ENCODE assay signal across 8 cellular contexts in the genomic region with DNA sequence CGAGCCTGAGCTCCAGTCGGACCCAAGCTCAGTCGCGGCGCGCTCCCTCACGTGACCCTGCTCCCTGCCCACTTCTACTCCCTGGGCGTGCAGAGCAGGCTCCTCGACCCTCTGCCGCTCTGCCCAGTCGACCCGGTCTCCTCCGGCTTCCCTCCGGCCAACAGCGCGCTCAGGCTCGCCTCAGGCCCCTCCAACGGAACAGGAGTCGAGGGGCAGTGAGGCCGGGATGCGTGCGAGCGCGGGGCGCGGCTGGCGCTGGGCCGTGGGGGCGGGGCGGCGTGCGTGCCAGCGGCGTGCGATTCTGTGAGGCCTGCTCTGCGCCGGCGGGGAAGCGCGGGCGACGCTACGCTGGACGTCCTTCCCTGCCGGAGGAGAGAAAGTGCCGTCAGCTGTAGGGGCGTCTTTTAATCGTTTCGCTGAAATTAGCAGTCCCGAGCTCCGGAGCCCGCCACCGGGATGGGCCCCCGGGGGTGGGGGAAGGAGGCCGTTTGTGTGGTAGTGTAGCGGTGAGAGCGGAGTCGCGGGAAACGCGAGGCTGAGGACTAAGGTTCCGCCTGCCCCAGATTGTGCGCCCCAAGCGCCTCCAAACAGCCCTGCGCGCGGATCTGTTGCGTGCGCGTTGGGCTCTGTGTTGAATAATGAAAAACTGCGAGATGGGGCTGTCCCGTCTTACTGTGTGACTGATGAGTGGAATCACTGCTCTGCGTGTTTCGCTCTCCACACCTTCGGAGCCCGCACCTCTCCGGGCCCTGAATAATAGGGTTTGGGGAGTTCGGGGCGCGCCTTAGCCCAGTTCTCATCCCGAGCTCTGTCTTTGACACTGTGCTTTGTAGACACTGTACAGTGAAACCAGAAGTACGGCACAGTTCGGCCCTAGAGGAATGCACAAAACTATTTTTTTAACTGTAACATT. TPM values are rescaled to one million over a fixed set of nuclear protein-coding genes. Genes with fewer than 3 reads are reported as not detected.
DNase-seq lines count a peak whose midpoint lies in the region; ATAC-seq and TF ChIP-seq lines count a peak whose summit lies in the region.

Gene ACBD6, minus strand, starts transcription at position 217 of the 913 bp plus-strand sequence. CDS start 311 bp downstream, outside the sequence.

- H3K9me3 ChIP-seq in CD8-positive, alpha-beta T cell (ENCODE audit: low read length): no peaks in the 10 kb centered on the region
- no peaks in the 10 kb centered on the region for H3K9me3 ChIP-seq in lower lobe of right lung

- POLR2A ChIA-PET in CD8-positive, alpha-beta T cell (lab: Charles Lee): interaction anchor here (0.7 to 1.7 kb wide), 11 partner anchors 9 to 688 kb away, joined by 3 to 7 read pairs (median 3); partner anchors contain the start of genes CEP350, MR1 and TOR1AIP1
- POLR2A ChIA-PET in activated CD4-positive, alpha-beta memory T cell treated with anti-CD3 and anti-CD28 coated beads, Interleukin-2, amount 10 ng/mL, durations not matched to agents 7 days and 5 days (lab: Charles Lee): interaction anchor here (0.6 to 2.8 kb wide), 25 partner anchors 9 to 895 kb away, joined by 3 to 15 read pairs (median 4); partner anchors contain the start of genes IER5, QSOX1, STX6 and TOR1AIP1

- peaks cover 47% of the 10 kb centered on the region for H3K4me1 Mint-ChIP-seq in CD8-positive, alpha-beta T cell (ENCODE audit: low read depth)
- H3K4me1 Mint-ChIP-seq in activated CD4-positive, alpha-beta memory T cell treated with anti-CD3 and anti-CD28 coated beads, Interleukin-2, amount 10 ng/mL, durations not matched to agents 7 days and 5 days: peaks cover 35% of the 10 kb centered on the region

- H3K27ac ChIP-seq in CD8-positive, alpha-beta T cell (ENCODE audit: low read depth, low read length): peak within 1 kb of the TSS; percentile 75
- H3K27ac ChIP-seq in lower lobe of right lung: peak within 1 kb of the TSS; percentile 92

- H3K9me3 Mint-ChIP-seq in CD8-positive, alpha-beta T cell: no peaks in the 10 kb centered on the region
- H3K9me3 Mint-ChIP-seq in activated CD4-positive, alpha-beta memory T cell treated with anti-CD3 and anti-CD28 coated beads, Interleukin-2, amount 10 ng/mL, durations not matched to agents 7 days and 5 days: no peaks in the 10 kb centered on the region

- DNase-seq in CD8-positive, alpha-beta T cell: peak; percentile 73 to 91 (median 83)
- DNase-seq in NCI-H748 treated with DMSO at 0.1 percent for 48 hours (lab: John Stamatoyannopoulos, UW): peak; percentile 38
- DNase-seq in activated CD4-positive, alpha-beta memory T cell treated with anti-CD3 and anti-CD28 coated beads, Interleukin-2, amount 10 ng/mL, durations not matched to agents 7 days and 5 days: peak; percentile 89
- DNase-seq in ecto neural progenitor cell (ENCODE audit: low spot score): peak; percentile 91
- DNase-seq in lower lobe of right lung: peak; percentile 91
- DNase-seq in stimulated activated CD4-positive, alpha-beta T cell treated with anti-CD3 and anti-CD28 coated beads, TNF-alpha, amount 100 ng/mL, for 24 hours (ENCODE audit: low read depth in 3 of 3): peak; percentile 80 to 87 (median 81)

- H3K27me3 Mint-ChIP-seq in CD8-positive, alpha-beta T cell (ENCODE audit: low read depth): no peaks in the 10 kb centered on the region
- peaks cover 4% of the 10 kb centered on the region for H3K27me3 Mint-ChIP-seq in activated CD4-positive, alpha-beta memory T cell treated with anti-CD3 and anti-CD28 coated beads, Interleukin-2, amount 10 ng/mL, durations not matched to agents 7 days and 5 days

- CTCF ChIA-PET in CD8-positive, alpha-beta T cell (lab: Charles Lee): interaction anchor here (0.6 to 9.6 kb wide), 2 partner anchors 11 to 20 kb away, joined by 3 to 59 read pairs; no protein-coding TSS in a partner anchor
- CTCF ChIA-PET in activated CD4-positive, alpha-beta memory T cell treated with anti-CD3 and anti-CD28 coated beads, Interleukin-2, amount 10 ng/mL, durations not matched to agents 7 days and 5 days (lab: Charles Lee): interaction anchor here (0.6 to 2.6 kb wide), 12 partner anchors 11 to 661 kb away, joined by 3 to 14 read pairs (median 4); partner anchors contain the start of gene MR1

- peak within 1 kb of the TSS; percentile 98 for H3K27ac Mint-ChIP-seq in CD8-positive, alpha-beta T cell
- peak within 1 kb of the TSS; percentile 94 for H3K27ac Mint-ChIP-seq in activated CD4-positive, alpha-beta memory T cell treated with anti-CD3 and anti-CD28 coated beads, Interleukin-2, amount 10 ng/mL, durations not matched to agents 7 days and 5 days

- H3K4me3 Mint-ChIP-seq in CD8-positive, alpha-beta T cell: peak within 1 kb of the TSS; percentile 96
- H3K4me3 Mint-ChIP-seq in activated CD4-positive, alpha-beta memory T cell treated with anti-CD3 and anti-CD28 coated beads, Interleukin-2, amount 10 ng/mL, durations not matched to agents 7 days and 5 days: peak within 1 kb of the TSS; percentile 94

- intact Hi-C loops in CD8-positive, alpha-beta T cell (cut with DNase I, micrococcal nuclease): loop anchor here (1.0 to 10.0 kb wide), 14 partner anchors 129 to 1530 kb away; partner anchors contain the start of genes CEP350 (in 2 of the 2), IER5 (in 2 of the 2), STX6 (in 2 of the 2) and FAM20B (in 1 of the 2)
- intact Hi-C loops in lower lobe of right lung (cut with DNase I): no loop called here

- no peaks in the 10 kb centered on the region for H3K36me3 ChIP-seq in CD8-positive, alpha-beta T cell (ENCODE audit: insufficient read depth, low read length)
- H3K36me3 ChIP-seq in lower lobe of right lung: no peaks in the 10 kb centered on the region

- peak; percentile 89 for ATAC-seq in CD8-positive, alpha-beta T cell
- peak; percentile 88 for ATAC-seq in GM19395 (IDR thresholded peaks at IDR 0.05; ENCODE audit: unreplicated experiment)
- peak; percentile 72 for ATAC-seq in HG03558 (IDR thresholded peaks at IDR 0.05; ENCODE audit: extremely low read depth, unreplicated experiment)
- ATAC-seq in lower lobe of right lung: peak; percentile 96

- no peak for TF ChIP-seq CTCF in CD8-positive, alpha-beta T cell (IDR thresholded peaks at IDR 0.05)
- peak; percentile 24 for TF ChIP-seq CTCF in lower lobe of right lung (IDR thresholded peaks at IDR 0.05)

- peaks cover 27% of the 10 kb centered on the region for H3K4me1 ChIP-seq in CD8-positive, alpha-beta T cell (ENCODE audit: insufficient read depth, low read length)
- H3K4me1 ChIP-seq in lower lobe of right lung: peaks cover 31% of the 10 kb centered on the region

- peaks cover 17% of the 10 kb centered on the region for H3K36me3 Mint-ChIP-seq in CD8-positive, alpha-beta T cell
- H3K36me3 Mint-ChIP-seq in activated CD4-positive, alpha-beta memory T cell treated with anti-CD3 and anti-CD28 coated beads, Interleukin-2, amount 10 ng/mL, durations not matched to agents 7 days and 5 days (ENCODE audit: low read depth): peaks cover 15% of the 10 kb centered on the region

- H3K27me3 ChIP-seq in CD8-positive, alpha-beta T cell (ENCODE audit: insufficient read depth, low read length): no peaks in the 10 kb centered on the region
- H3K27me3 ChIP-seq in lower lobe of right lung (ENCODE audit: low read depth): no peaks in the 10 kb centered on the region

- H3K4me3 ChIP-seq in CD8-positive, alpha-beta T cell (ENCODE audit: low read depth, low read length): peak within 1 kb of the TSS; percentile 96
- peak within 1 kb of the TSS; percentile 81 for H3K4me3 ChIP-seq in lower lobe of right lung

RNA-seq across cellular contexts. Expression of gene ACBD6, which starts in this region (rescaled TPM):
- total RNA-seq in CD8-positive, alpha-beta T cell: 10 to 100 TPM; 23.4 to 24.6 TPM
- 10 to 100 TPM; 27.5 to 33.2 TPM for total RNA-seq in activated CD4-positive, alpha-beta memory T cell treated with anti-CD3 and anti-CD28 coated beads, Interleukin-2, amount 10 ng/mL, durations not matched to agents 7 days and 5 days
- 37.4 TPM for total RNA-seq in lower lobe of right lung

Comparison
In these comparisons a context has a peak if more than half of its experiments do, and no peak if none do; other contexts are left out.
1. Peak in every context shown above with its lines: DNase-seq, ATAC-seq, H3K4me3 ChIP-seq and H3K27ac ChIP-seq.
2. DNase-seq: peak in every context shown above with its lines; median percentile 91 in ecto neural progenitor cell; 91 in lower lobe of right lung; 89 in activated CD4-positive, alpha-beta memory T cell treated with anti-CD3 and anti-CD28 coated beads, Interleukin-2, amount 10 ng/mL, durations not matched to agents 7 days and 5 days; 83 in CD8-positive, alpha-beta T cell; 81 in stimulated activated CD4-positive, alpha-beta T cell treated with anti-CD3 and anti-CD28 coated beads, TNF-alpha, amount 100 ng/mL, for 24 hours; 38 in NCI-H748 treated with DMSO at 0.1 percent for 48 hours.